ENCODE assay signal across 11 cellular contexts in genomic region chr6:116255246-116255800, GRCh38. TPM values are rescaled to one million over a fixed set of nuclear protein-coding genes. Genes with fewer than 3 reads are reported as not detected.
DNase-seq lines count a peak whose midpoint lies in the region; ATAC-seq and TF ChIP-seq lines count a peak whose summit lies in the region.
"Had no signal": no experiment of that assay in that cellular context is flagged by ENCODE, and none has a peak within 500 bp of the region (broad histone marks: within the 10 kb centered on the region; RNA-seq: fewer than 3 reads in every experiment).

No MANE protein-coding gene starts in this region.

- H3K4me3 Mint-ChIP-seq in Calu3 (ENCODE audit: low read depth, unreplicated experiment) = no peak overlapping the region
- no peak overlapping the region for H3K4me3 Mint-ChIP-seq in stimulated activated effector memory CD8-positive, alpha-beta T cell treated with anti-CD3 and anti-CD28 coated beads, Interleukin-12 subunit alpha, Interleukin-12 subunit beta, amount 100 ng/mL, for 72 hours
- H3K4me3 Mint-ChIP-seq: immature natural killer cell had no signal

- H3K18ac ChIP-seq in mesendoderm (ENCODE audit: low read length) = no peak overlapping the region

- H3K27ac Mint-ChIP-seq in Calu3 (ENCODE audit: unreplicated experiment) = no peak overlapping the region
- no peak overlapping the region for H3K27ac Mint-ChIP-seq in stimulated activated effector memory CD8-positive, alpha-beta T cell treated with anti-CD3 and anti-CD28 coated beads, Interleukin-12 subunit alpha, Interleukin-12 subunit beta, amount 100 ng/mL, for 72 hours
- H3K27ac Mint-ChIP-seq: immature natural killer cell had no signal

- WGBS in ectodermal cell, 2 experiments = 73 to 88% methylated on average over 4 to 5 of the region's 5 CpGs
- no CpG with 5 or more reads among the region's 5 CpGs for WGBS in mesendoderm (ENCODE audit: extremely low coverage, insufficient coverage, low lambda C conversion rate)

- H3K79me2 ChIP-seq in Loucy (ENCODE audit: insufficient read depth, low read length) (peaks cover 54% of the 10 kb centered on the region), mesendoderm (ENCODE audit: control insufficient read depth, insufficient read depth, low read length) (peaks cover 16% of the 10 kb centered on the region)

- H2AK5ac ChIP-seq in mesendoderm (ENCODE audit: low read length) = no peak overlapping the region

- peak; percentile 8 for DNase-seq in mesendoderm
- DNase-seq in Calu3 = no peak
- no peak for DNase-seq in stimulated activated effector memory CD8-positive, alpha-beta T cell treated with anti-CD3 and anti-CD28 coated beads, Interleukin-12 subunit alpha, Interleukin-12 subunit beta, amount 100 ng/mL, for 72 hours (ENCODE audit: low spot score in 2 of 2)
- DNase-seq: activated CD4-positive, CD25-positive, alpha-beta regulatory T cell treated with anti-CD3 and anti-CD28 coated beads, Interleukin-2, amount 50 U/mL, for 72 hours; activated gamma-delta T cell treated with Interleukin-2 at 50 U/mL for 16 hours; immature natural killer cell had no signal

- BruUV-seq in Calu3 (replicated peaks; lab: Mats Ljungman, UMichigan) = no TSS peak

- ATAC-seq in HG03457 (IDR thresholded peaks at IDR 0.05; ENCODE audit: unreplicated experiment) (no peak), HG03196 (IDR thresholded peaks at IDR 0.05; ENCODE audit: unreplicated experiment) (no peak)
- ATAC-seq in stimulated activated effector memory CD8-positive, alpha-beta T cell treated with anti-CD3 and anti-CD28 coated beads, Interleukin-12 subunit alpha, Interleukin-12 subunit beta, amount 100 ng/mL, for 72 hours = no peak

- H3K9me3 ChIP-seq in BLaER1 treated with 17β-estradiol and CSF1 and Interleukin-3, amounts not matched to agents 10 nM and 100 nM (replicated peaks in 1 of 11) = peaks cover 0 to 7% (median 0%) of the 10 kb centered on the region in 11 experiments; a peak in 3 of 22 replicates
- no peaks in the 10 kb centered on the region for H3K9me3 ChIP-seq in Loucy (ENCODE audit: insufficient read depth, low read depth, low read length)
- H3K9me3 ChIP-seq in ectodermal cell (ENCODE audit: control insufficient read depth, low read length) = no peaks in the 10 kb centered on the region

- H3K4me2 ChIP-seq in BLaER1 treated with 17β-estradiol and CSF1 and Interleukin-3, amounts not matched to agents 10 nM and 100 nM = peak overlapping the region; percentile 83 to 98 (median 94); a peak in 21 of 22 replicates
- H3K4me2 ChIP-seq in Loucy (ENCODE audit: low read depth, low read length, poor library complexity, severe bottlenecking) (peak overlapping the region; percentile 97), mesendoderm (ENCODE audit: low read length) (no peak overlapping the region)

- TF ChIP-seq CTCF in Loucy (conservative IDR thresholded peaks at IDR 0.05; ENCODE audit: low read length) (no peak), Calu3 (IDR thresholded peaks at IDR 0.05; ENCODE audit: unreplicated experiment) (no peak)

- H2BK120ac ChIP-seq in mesendoderm (ENCODE audit: low read depth, low read length) = no peak overlapping the region

- H3K27me3 ChIP-seq in BLaER1 treated with 17β-estradiol and CSF1 and Interleukin-3, amounts not matched to agents 10 nM and 100 nM = no peaks in the 10 kb centered on the region
- H3K27me3 ChIP-seq in Loucy (ENCODE audit: insufficient read depth, low read length, poor library complexity, severe bottlenecking) (no peaks in the 10 kb centered on the region), ectodermal cell (ENCODE audit: control insufficient read depth, insufficient read depth, low read length, poor library complexity, severe bottlenecking) (no peaks in the 10 kb centered on the region), mesendoderm (ENCODE audit: insufficient read depth, low read length, poor library complexity) (no peaks in the 10 kb centered on the region)

- CTCF ChIA-PET in Calu3 (lab: Charles Lee) = interaction anchor here (1.6 kb wide), 1 partner anchor 13 kb away, joined by 6 read pairs; no protein-coding TSS in a partner anchor

- peaks cover 14% of the 10 kb centered on the region for H3K4me1 Mint-ChIP-seq in Calu3 (ENCODE audit: low read depth, unreplicated experiment)
- H3K4me1 Mint-ChIP-seq in stimulated activated effector memory CD8-positive, alpha-beta T cell treated with anti-CD3 and anti-CD28 coated beads, Interleukin-12 subunit alpha, Interleukin-12 subunit beta, amount 100 ng/mL, for 72 hours = peaks cover 2% of the 10 kb centered on the region

- H2AFZ ChIP-seq in Loucy (ENCODE audit: low read length) = no peak overlapping the region

- no peaks in the 10 kb centered on the region for H3K9me3 Mint-ChIP-seq in Calu3 (ENCODE audit: low read depth, unreplicated experiment)
- H3K9me3 Mint-ChIP-seq in stimulated activated effector memory CD8-positive, alpha-beta T cell treated with anti-CD3 and anti-CD28 coated beads, Interleukin-12 subunit alpha, Interleukin-12 subunit beta, amount 100 ng/mL, for 72 hours = no peaks in the 10 kb centered on the region
- H3K9me3 Mint-ChIP-seq: immature natural killer cell had no signal

- intact Hi-C loops in Calu3 (cut with micrococcal nuclease; ENCODE audit: unreplicated experiment) = no loop called here

- peak overlapping the region in 5 of 11 experiments; percentile 88 to 93 (median 93); a peak in 11 of 22 replicates for H3K27ac ChIP-seq in BLaER1 treated with 17β-estradiol and CSF1 and Interleukin-3, amounts not matched to agents 10 nM and 100 nM
- H3K27ac ChIP-seq in ectodermal cell (ENCODE audit: insufficient read depth, low read depth, low read length, poor library complexity, severe bottlenecking) = peak overlapping the region; percentile 10
- no peak overlapping the region for H3K27ac ChIP-seq in mesendoderm (ENCODE audit: low read depth, low read length)

- no peak overlapping the region for H2BK15ac ChIP-seq in mesendoderm (replicated peaks; ENCODE audit: low read depth)

- H3K79me1 ChIP-seq in mesendoderm (ENCODE audit: low read length) = peaks cover 15% of the 10 kb centered on the region

- H3K9ac ChIP-seq in BLaER1 treated with 17β-estradiol and CSF1 and Interleukin-3, amounts not matched to agents 10 nM and 100 nM = peak overlapping the region in 10 of 11 experiments; percentile 85 to 93 (median 91); a peak in 17 of 22 replicates
- H3K9ac ChIP-seq in Loucy (ENCODE audit: low read depth, low read length, poor library complexity, severe bottlenecking) = peak overlapping the region; percentile 92
- H3K9ac ChIP-seq in mesendoderm (ENCODE audit: low read length) = peak overlapping the region; percentile 39

- peaks cover 15% of the 10 kb centered on the region for H3K36me3 Mint-ChIP-seq in Calu3 (ENCODE audit: insufficient read depth, unreplicated experiment)
- H3K36me3 Mint-ChIP-seq in stimulated activated effector memory CD8-positive, alpha-beta T cell treated with anti-CD3 and anti-CD28 coated beads, Interleukin-12 subunit alpha, Interleukin-12 subunit beta, amount 100 ng/mL, for 72 hours = peaks cover 7% of the 10 kb centered on the region

- H3K56ac ChIP-seq in mesendoderm (ENCODE audit: low read length) = no peak overlapping the region

- H4K5ac ChIP-seq in mesendoderm (ENCODE audit: low read length) = no peak overlapping the region

- H3K36me3 ChIP-seq in BLaER1 treated with 17β-estradiol and CSF1 and Interleukin-3, amounts not matched to agents 10 nM and 100 nM = peaks cover 4 to 30% (median 17%) of the 10 kb centered on the region in 11 experiments; a peak in 14 of 22 replicates
- H3K36me3 ChIP-seq in Loucy (ENCODE audit: insufficient read depth, low read length) (no peaks in the 10 kb centered on the region), ectodermal cell (ENCODE audit: control insufficient read depth, insufficient read depth, low read length) (no peaks in the 10 kb centered on the region), mesendoderm (ENCODE audit: control insufficient read depth, insufficient read depth, low read length) (no peaks in the 10 kb centered on the region)

- H2BK5ac ChIP-seq in mesendoderm (ENCODE audit: low read length) = no peak overlapping the region

- H3K4me1 ChIP-seq in BLaER1 treated with 17β-estradiol and CSF1 and Interleukin-3, amounts not matched to agents 10 nM and 100 nM = peaks cover 38 to 47% (median 43%) of the 10 kb centered on the region in 10 experiments
- H3K4me1 ChIP-seq in Loucy (ENCODE audit: insufficient read depth, low read length, poor library complexity, severe bottlenecking) = peaks cover 51% of the 10 kb centered on the region
- peaks cover 30% of the 10 kb centered on the region for H3K4me1 ChIP-seq in ectodermal cell (ENCODE audit: control insufficient read depth, insufficient read depth, low read length)
- H3K4me1 ChIP-seq in mesendoderm (ENCODE audit: control insufficient read depth, low read depth, low read length) = peaks cover 13% of the 10 kb centered on the region

- H4K20me1 ChIP-seq in BLaER1 treated with 17β-estradiol and CSF1 and Interleukin-3, amounts not matched to agents 10 nM and 100 nM = peaks cover 0 to 9% (median 0%) of the 10 kb centered on the region in 11 experiments; a peak in 4 of 22 replicates
- H4K20me1 ChIP-seq in Loucy (ENCODE audit: insufficient read depth, low read length, poor library complexity, severe bottlenecking) = no peaks in the 10 kb centered on the region

- H3K27me3 Mint-ChIP-seq in Calu3 (ENCODE audit: unreplicated experiment) = no peaks in the 10 kb centered on the region

- peak overlapping the region in 7 of 10 experiments; percentile 89 to 98 (median 94); a peak in 8 of 20 replicates for H3K4me3 ChIP-seq in BLaER1 treated with 17β-estradiol and CSF1 and Interleukin-3, amounts not matched to agents 10 nM and 100 nM
- peak overlapping the region; percentile 83 for H3K4me3 ChIP-seq in Loucy (ENCODE audit: low read length, poor library complexity, severe bottlenecking)
- H3K4me3 ChIP-seq in ectodermal cell (ENCODE audit: insufficient read depth, low read depth, low read length) = peak overlapping the region; percentile 8
- no peak overlapping the region for H3K4me3 ChIP-seq in mesendoderm (ENCODE audit: low read length)

- H3K23ac ChIP-seq in mesendoderm (ENCODE audit: low read length) = no peak overlapping the region

- no peak overlapping the region for H3K4ac ChIP-seq in mesendoderm (ENCODE audit: low read depth, low read length)

- no peaks in the 10 kb centered on the region; the same call in 1 of the 2 replicates for H3F3A ChIP-seq in Loucy (ENCODE audit: low read depth)

- no peak overlapping the region for H4K8ac ChIP-seq in mesendoderm (ENCODE audit: low read depth, low read length)

- H3K9me2 ChIP-seq in Loucy (replicated peaks; ENCODE audit: low read depth, low read length) = no peaks in the 10 kb centered on the region

RNA-seq across cellular contexts. Expression of gene TSPYL4, which starts 1.4 kb away (rescaled TPM):
- 43.1 TPM for polyA plus RNA-seq in ectodermal cell (2013, experiment 1 of 4)
- 44.2 TPM for polyA plus RNA-seq in ectodermal cell (2013, experiment 2 of 4)
- polyA plus RNA-seq in ectodermal cell (2013, experiment 3 of 4) = 37.0 TPM
- 43.0 TPM for polyA plus RNA-seq in ectodermal cell (2013, experiment 4 of 4)
- polyA plus RNA-seq in mesendoderm (2013, experiment 1 of 2) = 22.8 TPM
- polyA plus RNA-seq in mesendoderm (2013, experiment 2 of 2) = 21.8 TPM
- total RNA-seq in Calu3 (2022) = 14.9 and 15.0 TPM in 2 replicates

RNA-seq across cellular contexts. Expression of gene TSPYL1, which starts 24.4 kb away (rescaled TPM):
- 74.6 TPM for polyA plus RNA-seq in ectodermal cell (2013, experiment 1 of 4)
- 78.8 TPM for polyA plus RNA-seq in ectodermal cell (2013, experiment 2 of 4)
- polyA plus RNA-seq in ectodermal cell (2013, experiment 3 of 4) = 58.1 TPM
- 64.3 TPM for polyA plus RNA-seq in ectodermal cell (2013, experiment 4 of 4)
- 46.8 TPM for polyA plus RNA-seq in mesendoderm (2013, experiment 1 of 2)
- polyA plus RNA-seq in mesendoderm (2013, experiment 2 of 2) = 46.9 TPM
- 78.4 and 79.0 TPM in 2 replicates for total RNA-seq in Calu3 (2022)

Comparison
In these comparisons a context has a peak if more than half of its experiments do, and no peak if none do; other contexts are left out.
1. H3K9ac ChIP-seq: peak in every context shown above with its lines; median percentile 92 in Loucy; 91 in BLaER1 treated with 17β-estradiol and CSF1 and Interleukin-3, amounts not matched to agents 10 nM and 100 nM; 39 in mesendoderm.